In genomic region chr9:121566401-121567141, GRCh38 we compare ENCODE assay signal across 13 cellular contexts.
DNase-seq lines count a peak whose midpoint lies in the region; ATAC-seq and TF ChIP-seq lines count a peak whose summit lies in the region.
"Had no signal": no experiment of that assay in that cellular context is flagged by ENCODE, and none has a peak within 500 bp of the region (broad histone marks: within the 10 kb centered on the region; RNA-seq: fewer than 3 reads in every experiment).

No MANE protein-coding gene starts in this region.

- no peaks in the 10 kb centered on the region for H3K36me3 Mint-ChIP-seq in nephron (ENCODE audit: low read depth)

- no peaks in the 10 kb centered on the region for H3K9me3 ChIP-seq in fibroblast of lung (ENCODE audit: control insufficient read depth, insufficient read depth, low read depth, low read length)
- H3K9me3 ChIP-seq: A549, mucosa of descending colon had no signal

- peak overlapping the region; percentile 73 for H2AFZ ChIP-seq in fibroblast of lung (ENCODE audit: low read length)

- peak overlapping the region; percentile 80 to 83 (median 82) for H3K4me3 Mint-ChIP-seq in nephron
- H3K4me3 Mint-ChIP-seq: dendritic cell treated with granulocyte-macrophage colony-stimulating factor and Interleukin-4, amounts not matched to agents 40 ng/mL and 50 ng/mL, for 4 days had no signal

- no peaks in the 10 kb centered on the region for H3K36me3 ChIP-seq in fibroblast of lung (ENCODE audit: control insufficient read depth, insufficient read depth, low read length)

- H3K27me3 ChIP-seq in fibroblast of lung (ENCODE audit: control insufficient read depth, insufficient read depth, low read length) = no peaks in the 10 kb centered on the region

- peaks cover 31% of the 10 kb centered on the region for H3K4me1 ChIP-seq in fibroblast of lung (ENCODE audit: control insufficient read depth, extremely low read depth, insufficient read depth, low read length)
- H3K4me1 ChIP-seq: A549 had no signal

- peak overlapping the region; percentile 24 to 58 (median 42) for H3K4me3 ChIP-seq in fibroblast of lung (replicated peaks in 1 of 4; ENCODE audit: control extremely low read depth in 1 of 4, insufficient read depth in 1 of 4, low read depth in 3 of 4, low read length in 4 of 4)
- H3K4me3 ChIP-seq: A549, mucosa of descending colon had no signal

- H4K20me1 ChIP-seq in fibroblast of lung (ENCODE audit: control insufficient read depth, extremely low read depth, insufficient read depth, low read length) = no peaks in the 10 kb centered on the region

- peak overlapping the region; percentile 99 to 100 (median 99) for H3K27ac Mint-ChIP-seq in nephron
- H3K27ac Mint-ChIP-seq: dendritic cell treated with granulocyte-macrophage colony-stimulating factor and Interleukin-4, amounts not matched to agents 40 ng/mL and 50 ng/mL, for 4 days had no signal

- no peak for ATAC-seq in GM18867 (IDR thresholded peaks at IDR 0.05; ENCODE audit: unreplicated experiment)
- ATAC-seq: HCT116, mucosa of descending colon had no signal

- H3K4me1 Mint-ChIP-seq in nephron = peaks cover 59% of the 10 kb centered on the region

- peak overlapping the region; percentile 85 for H3K4me2 ChIP-seq in fibroblast of lung (ENCODE audit: extremely low read depth, insufficient read depth, low read length)
- H3K4me2 ChIP-seq: A549 had no signal

- H3K27me3 Mint-ChIP-seq in nephron (ENCODE audit: low read depth) = peaks cover 9% of the 10 kb centered on the region

- H3K79me2 ChIP-seq in fibroblast of lung (ENCODE audit: control insufficient read depth, insufficient read depth, low read length) = no peaks in the 10 kb centered on the region

- TF ChIP-seq CTCF in fibroblast of lung (conservative IDR thresholded peaks at IDR 0.05 in 1 of 2, IDR thresholded peaks at IDR 0.05 in 1 of 2; ENCODE audit: low read depth in 1 of 2, low read length in 2 of 2) (no peak), nephron (IDR thresholded peaks at IDR 0.05; ENCODE audit: unreplicated experiment in 3 of 3) (no peak)

- peak overlapping the region; percentile 37 for H3K9ac ChIP-seq in fibroblast of lung (ENCODE audit: insufficient read depth, low read length)

- peak overlapping the region; percentile 69 for H3K27ac ChIP-seq in fibroblast of lung (ENCODE audit: insufficient read depth, low read length)
- H3K27ac ChIP-seq: A549 had no signal

- DNase-seq in A172 (ENCODE audit: low spot score) (peak; percentile 60), RPMI7951 (ENCODE audit: low read depth) (peak; percentile 45), fibroblast of lung (ENCODE audit: low read depth in 2 of 2) (peak; percentile 35 to 79), epidermal melanocyte (ENCODE audit: insufficient read length, low spot score) (no peak), KG1 (lab: John Stamatoyannopoulos, UW) (no peak)
- no peak for DNase-seq in activated CD4-positive, alpha-beta T cell treated with anti-CD3 and anti-CD28 coated beads, Interleukin-2, amount 50 U/mL, for 1 hour
- DNase-seq: NCI-H82 had no signal

- no peaks in the 10 kb centered on the region for H3K9me3 Mint-ChIP-seq in nephron
- H3K9me3 Mint-ChIP-seq: dendritic cell treated with granulocyte-macrophage colony-stimulating factor and Interleukin-4, amounts not matched to agents 40 ng/mL and 50 ng/mL, for 4 days had no signal

Comparison
In these comparisons a context has a peak if more than half of its experiments do, and no peak if none do; other contexts are left out.
1. DNase-seq: peak in A172 (single experiment), RPMI7951 (single experiment) and fibroblast of lung (2 of 2); none in epidermal melanocyte (single experiment), KG1 (single experiment) and activated CD4-positive, alpha-beta T cell treated with anti-CD3 and anti-CD28 coated beads, Interleukin-2, amount 50 U/mL, for 1 hour (single experiment).